8 cellular contexts compared by ENCODE assay signal in genomic region chr21:41956926-41957729, GRCh38. TPM values are rescaled to one million over a fixed set of nuclear protein-coding genes. Genes with fewer than 3 reads are reported as not detected.
DNase-seq lines count a peak whose midpoint lies in the region; ATAC-seq and TF ChIP-seq lines count a peak whose summit lies in the region.

No MANE protein-coding gene starts in this region.

- H3K4me3 ChIP-seq in AG10803 (ENCODE audit: low read length) (no peak overlapping the region), astrocyte of the spinal cord (ENCODE audit: low read depth, low read length) (no peak overlapping the region)
- H3K4me3 ChIP-seq in Jurkat, Clone E6-1 (ENCODE audit: low read length) = no peak overlapping the region

- TF ChIP-seq CTCF in AG10803 (conservative IDR thresholded peaks at IDR 0.05; ENCODE audit: low read length) (no peak; the same call in 1 of the 2 replicates), astrocyte of the spinal cord (IDR thresholded peaks at IDR 0.05; ENCODE audit: low read depth, low read length) (no peak), nephron (IDR thresholded peaks at IDR 0.05; ENCODE audit: unreplicated experiment in 3 of 3) (no peak)

- POLR2A ChIA-PET in naive thymus-derived CD8-positive, alpha-beta T cell (lab: Charles Lee) = interaction anchor here (1.2 kb wide), 1 partner anchor 9 kb away, joined by 3 read pairs; no protein-coding TSS in a partner anchor

- H3K4me3 Mint-ChIP-seq in nephron = peak overlapping the region; percentile 44 to 53 (median 46)
- no peak overlapping the region for H3K4me3 Mint-ChIP-seq in naive thymus-derived CD8-positive, alpha-beta T cell

- peaks cover 35% of the 10 kb centered on the region for H3K4me1 Mint-ChIP-seq in nephron
- peaks cover 21 to 29% (median 25%) of the 10 kb centered on the region in 4 donors for H3K4me1 Mint-ChIP-seq in naive thymus-derived CD8-positive, alpha-beta T cell

- no peaks in the 10 kb centered on the region for H3K9me3 Mint-ChIP-seq in nephron
- no peaks in the 10 kb centered on the region for H3K9me3 Mint-ChIP-seq in naive thymus-derived CD8-positive, alpha-beta T cell

- ATAC-seq in naive thymus-derived CD8-positive, alpha-beta T cell = no peak
- ATAC-seq in GM18502 (IDR thresholded peaks at IDR 0.05; ENCODE audit: poor library complexity, unreplicated experiment) = no peak

- peak overlapping the region; percentile 37 to 88 (median 64) for H3K27ac Mint-ChIP-seq in nephron
- H3K27ac Mint-ChIP-seq in naive thymus-derived CD8-positive, alpha-beta T cell = peak overlapping the region in 2 of 10 donors; percentile 12 to 89

- in situ Hi-C loops in astrocyte of the spinal cord (cut with HindIII; ENCODE audit: low sequenced_read_pairs) = no loop called here

- DNase-seq in AG10803 (ENCODE audit: low read depth) = peak; percentile 79
- DNase-seq in Jurkat, Clone E6-1 (ENCODE audit: low read depth, low spot score) = peak; percentile 48
- DNase-seq in astrocyte of the spinal cord (ENCODE audit: low read depth, low spot score) = peak; percentile 74
- no peak for DNase-seq in activated CD8-positive, alpha-beta memory T cell treated with anti-CD3 and anti-CD28 coated beads, Interleukin-2, amount 50 U/mL, for 4 hours
- DNase-seq in naive thymus-derived CD8-positive, alpha-beta T cell = no peak
- DNase-seq in ecto neural progenitor cell (ENCODE audit: low spot score) = no peak

- H3K36me3 Mint-ChIP-seq in nephron (ENCODE audit: low read depth) = no peaks in the 10 kb centered on the region
- H3K36me3 Mint-ChIP-seq in naive thymus-derived CD8-positive, alpha-beta T cell = no peaks in the 10 kb centered on the region

- peaks cover 5% of the 10 kb centered on the region for H3K27me3 Mint-ChIP-seq in nephron (ENCODE audit: low read depth)
- peaks cover 8 to 29% (median 12%) of the 10 kb centered on the region in 5 donors for H3K27me3 Mint-ChIP-seq in naive thymus-derived CD8-positive, alpha-beta T cell

RNA-seq across cellular contexts. Expression of gene C2CD2, which starts 3.3 kb away (rescaled TPM):
- 0.68 TPM for polyA plus RNA-seq in Jurkat, Clone E6-1 (2012; ENCODE audit: insufficient read depth, insufficient read length)
- 10 to 100 TPM; 13.0 to 14.6 TPM for total RNA-seq in naive thymus-derived CD8-positive, alpha-beta T cell
- polyA plus RNA-seq in naive thymus-derived CD8-positive, alpha-beta T cell = 1 to 10 TPM; 2.4 to 3.7 (median 2.8) TPM

RNA-seq across cellular contexts. Expression of gene ZBTB21, which starts 53.0 kb away (rescaled TPM):
- 12.8 TPM for polyA plus RNA-seq in Jurkat, Clone E6-1 (2012; ENCODE audit: insufficient read depth, insufficient read length)
- total RNA-seq in naive thymus-derived CD8-positive, alpha-beta T cell = 10 to 100 TPM; 29.4 to 33.3 TPM
- polyA plus RNA-seq in naive thymus-derived CD8-positive, alpha-beta T cell = 1 to 10 TPM; 4.2 to 6.3 (median 4.7) TPM

Comparison
In these comparisons a context has a peak if more than half of its experiments do, and no peak if none do; other contexts are left out.
1. DNase-seq: peak in AG10803 (single experiment), Jurkat, Clone E6-1 (single experiment) and astrocyte of the spinal cord (single experiment); none in activated CD8-positive, alpha-beta memory T cell treated with anti-CD3 and anti-CD28 coated beads, Interleukin-2, amount 50 U/mL, for 4 hours (single experiment), naive thymus-derived CD8-positive, alpha-beta T cell (0 of 10) and ecto neural progenitor cell (single experiment).
2. H3K4me3 Mint-ChIP-seq: peak in nephron (3 of 3); none in naive thymus-derived CD8-positive, alpha-beta T cell (0 of 10).